ENCODE assay signal across 19 cellular contexts in the genomic region with DNA sequence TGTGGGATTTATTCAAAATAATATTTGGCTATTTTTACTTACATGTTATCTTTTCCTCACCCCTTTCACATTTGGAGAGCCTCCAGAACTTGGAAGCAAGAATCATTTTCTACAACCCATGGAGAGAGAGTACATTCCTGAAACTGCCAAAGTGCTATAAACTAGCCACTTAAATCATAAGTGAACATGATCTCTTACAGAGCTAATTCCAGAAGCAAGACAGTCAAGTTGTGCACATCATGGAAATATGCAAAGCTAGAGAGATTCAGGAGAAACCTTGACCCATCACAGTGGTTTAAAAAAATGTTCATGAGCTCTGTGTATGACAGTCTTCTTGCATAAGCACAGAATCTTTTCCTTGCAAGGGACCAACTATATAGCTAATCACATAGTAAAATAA.
A peak's percentile ranks its signal among the peaks of the same experiment; 100 is the strongest.
DNase-seq lines count a peak whose midpoint lies in the region; ATAC-seq and TF ChIP-seq lines count a peak whose summit lies in the region.
"Had no signal": no experiment of that assay in that cellular context is flagged by ENCODE, and none has a peak within 500 bp of the region (broad histone marks: within the 10 kb centered on the region; RNA-seq: fewer than 3 reads in every experiment).

No MANE protein-coding gene starts in this region.

- no peak for TF ChIP-seq CTCF in smooth muscle cell (IDR thresholded peaks at IDR 0.05; ENCODE audit: borderline replicate concordance, insufficient read depth, poor library complexity, severe bottlenecking)

- no peak overlapping the region for H3K4me3 Mint-ChIP-seq in stimulated activated memory B cell treated with anti-CD40 and anti-IgM and Interleukin-4, amounts not matched to agents 10 μg/mL and 1 μg/mL and 100 μg/mL, for 72 hours
- H3K4me3 Mint-ChIP-seq: CD4-positive, alpha-beta T cell; HFFc6 had no signal

- H3K27me3 Mint-ChIP-seq in stimulated activated memory B cell treated with anti-CD40 and anti-IgM and Interleukin-4, amounts not matched to agents 10 μg/mL and 1 μg/mL and 100 μg/mL, for 72 hours, result no peaks in the 10 kb centered on the region
- H3K27me3 Mint-ChIP-seq: CD4-positive, alpha-beta T cell had no signal

- no peaks in the 10 kb centered on the region for H3K9me3 ChIP-seq in smooth muscle cell (replicated peaks; ENCODE audit: low read depth)
- H3K9me3 ChIP-seq: A549, Caco-2 had no signal

- DNase-seq in NCI-H226, result peak; percentile 1
- DNase-seq in left kidney (ENCODE audit: low read depth, low spot score), result peak; percentile 27
- no peak for DNase-seq in smooth muscle cell (lab: John Stamatoyannopoulos, UW; ENCODE audit: unreplicated experiment)
- no peak for DNase-seq in KG1 (lab: John Stamatoyannopoulos, UW)
- no peak for DNase-seq in head of caudate nucleus
- no peak for DNase-seq in left ventricle myocardium superior
- DNase-seq: AML-193; Caco-2; CD4-positive, alpha-beta T cell; GDM1; GOT3; H7; HFFc6 had no signal

- H3K4me1 Mint-ChIP-seq in stimulated activated memory B cell treated with anti-CD40 and anti-IgM and Interleukin-4, amounts not matched to agents 10 μg/mL and 1 μg/mL and 100 μg/mL, for 72 hours, result no peaks in the 10 kb centered on the region

- no peaks in the 10 kb centered on the region for H3K36me3 Mint-ChIP-seq in stimulated activated memory B cell treated with anti-CD40 and anti-IgM and Interleukin-4, amounts not matched to agents 10 μg/mL and 1 μg/mL and 100 μg/mL, for 72 hours

- no peaks in the 10 kb centered on the region for H3F3A ChIP-seq in smooth muscle cell (ENCODE audit: low read depth)

- peak overlapping the region; percentile 6 for H3K27ac ChIP-seq in smooth muscle cell (ENCODE audit: low read depth)
- H3K27ac ChIP-seq: 22Rv1, A549, C4-2B had no signal

- peaks cover 10% of the 10 kb centered on the region for H3K9me3 Mint-ChIP-seq in stimulated activated memory B cell treated with anti-CD40 and anti-IgM and Interleukin-4, amounts not matched to agents 10 μg/mL and 1 μg/mL and 100 μg/mL, for 72 hours

- H3K79me2 ChIP-seq in smooth muscle cell (ENCODE audit: low read depth), result no peaks in the 10 kb centered on the region

- no peak overlapping the region for H2AFZ ChIP-seq in smooth muscle cell (ENCODE audit: low read depth)

- H3K4me3 ChIP-seq in smooth muscle cell, result no peak overlapping the region
- H3K4me3 ChIP-seq: A549 had no signal

- H3K4me1 ChIP-seq in smooth muscle cell (ENCODE audit: low read depth), result no peaks in the 10 kb centered on the region
- H3K4me1 ChIP-seq: A549, Caco-2 had no signal

- H3K36me3 ChIP-seq in smooth muscle cell (ENCODE audit: low read depth), result no peaks in the 10 kb centered on the region

- no peak overlapping the region for H3K9ac ChIP-seq in smooth muscle cell (ENCODE audit: low read depth)

- intact Hi-C loops in head of caudate nucleus (cut with DNase I), result no loop called here
- intact Hi-C loops in left ventricle myocardium superior (cut with micrococcal nuclease), result no loop called here

- no peak overlapping the region for H3K27ac Mint-ChIP-seq in stimulated activated memory B cell treated with anti-CD40 and anti-IgM and Interleukin-4, amounts not matched to agents 10 μg/mL and 1 μg/mL and 100 μg/mL, for 72 hours
- H3K27ac Mint-ChIP-seq: CD4-positive, alpha-beta T cell; HFFc6 had no signal

- H3K27me3 ChIP-seq in smooth muscle cell (ENCODE audit: low read depth), result no peaks in the 10 kb centered on the region

- no peak overlapping the region for H3K4me2 ChIP-seq in smooth muscle cell
- H3K4me2 ChIP-seq: A549 had no signal

- H4K20me1 ChIP-seq in smooth muscle cell (ENCODE audit: low read depth), result no peaks in the 10 kb centered on the region

- ATAC-seq in SK-N-SH treated with all-trans-retinoic acid at 6 μM for 48 hours, result peak; percentile 82
- no peak for ATAC-seq in stimulated activated memory B cell treated with anti-CD40 and anti-IgM and Interleukin-4, amounts not matched to agents 10 μg/mL and 1 μg/mL and 100 μg/mL, for 72 hours
- no peak for ATAC-seq in left ventricle myocardium superior
- ATAC-seq: A549, HCT116 had no signal

TF ChIP-seq in SK-N-SH treated with all-trans-retinoic acid at 6 μM for 48 hours, 23 proteins besides CTCF, POLR2A, EP300 and RAD21:
- TF ChIP-seq CREB5 (CRISPR knock-in tag; IDR thresholded peaks at IDR 0.05; ENCODE audit: low read depth) (0 out of 2 replicates have a peak, but pooled peaks have one; percentile 31), SNAI2 (CRISPR knock-in tag; IDR thresholded peaks at IDR 0.05) (no peak), ZFP3 (CRISPR knock-in tag; IDR thresholded peaks at IDR 0.05) (no peak), GLIS3 (CRISPR knock-in tag; IDR thresholded peaks at IDR 0.05) (no peak), CSDC2 (CRISPR knock-in tag; IDR thresholded peaks at IDR 0.05) (no peak), RARB (CRISPR knock-in tag; IDR thresholded peaks at IDR 0.05) (no peak), ISL1 (CRISPR knock-in tag; IDR thresholded peaks at IDR 0.05) (peak; percentile 89), ZFP30 (CRISPR knock-in tag; IDR thresholded peaks at IDR 0.05) (no peak), TCF4 (CRISPR knock-in tag; IDR thresholded peaks at IDR 0.05; ENCODE audit: borderline replicate concordance) (no peak)

Comparison
In these comparisons a context has a peak if more than half of its experiments do, and no peak if none do; other contexts are left out.
1. DNase-seq: peak in NCI-H226 (single experiment) and left kidney (single experiment); none in smooth muscle cell (single experiment), KG1 (single experiment), head of caudate nucleus (0 of 42) and left ventricle myocardium superior (single experiment).